Comparison of ENCODE assay signal across 8 cellular contexts in genomic region chr17:67374329-67375053, GRCh38. TPM values are rescaled to one million over a fixed set of nuclear protein-coding genes. Genes with fewer than 3 reads are reported as not detected.
A peak's percentile ranks its signal among the peaks of the same experiment; 100 is the strongest.
DNase-seq lines count a peak whose midpoint lies in the region; ATAC-seq, FAIRE-seq and TF ChIP-seq lines count a peak whose summit lies in the region.

No MANE protein-coding gene starts in this region.

- H3K4me3 ChIP-seq in astrocyte of the cerebellum (ENCODE audit: low read depth, low read length), result no peak overlapping the region
- no peak overlapping the region for H3K4me3 ChIP-seq in smooth muscle cell

- 25% methylated on average over 12 of the region's 12 CpGs for WGBS in smooth muscle cell (ENCODE audit: low lambda C conversion rate)

- H3K4me2 ChIP-seq in smooth muscle cell, result peak overlapping the region; percentile 69

- in situ Hi-C loops in astrocyte of the cerebellum (cut with HindIII; ENCODE audit: low sequenced_read_pairs), result no loop called here

- H3K4me3 Mint-ChIP-seq in HFFc6, result peak overlapping the region; percentile 44; the same call in 1 of the 2 replicates

- H3K27ac Mint-ChIP-seq in HFFc6, result peak overlapping the region; percentile 9; the same call in 1 of the 2 replicates

- no peaks in the 10 kb centered on the region for H3K36me3 Mint-ChIP-seq in HFFc6 (ENCODE audit: low read depth)

- H4K20me1 ChIP-seq in smooth muscle cell (ENCODE audit: low read depth), result no peaks in the 10 kb centered on the region

- no peak overlapping the region for H3K9ac ChIP-seq in smooth muscle cell (ENCODE audit: low read depth)

- DNase-seq in DMS 273 treated with DMSO at 0.1 percent for 48 hours (lab: John Stamatoyannopoulos, UW) (peak; percentile 72), HFFc6 (peak; percentile 78), NCI-H2171 (lab: John Stamatoyannopoulos, UW) (peak; percentile 54), astrocyte of the cerebellum (ENCODE audit: low read depth) (peak; percentile 73), hypothalamus (lab: John Stamatoyannopoulos, UW) (peak in 47 of 51 donors; percentile 10 to 90 (median 61)), smooth muscle cell (lab: John Stamatoyannopoulos, UW; ENCODE audit: unreplicated experiment) (peak; percentile 53)

- peak; percentile 62 for FAIRE-seq in TTC549 (lab: Jason Lieb, UNC)

- H3K27me3 Mint-ChIP-seq in HFFc6 (ENCODE audit: insufficient read depth), result no peaks in the 10 kb centered on the region; the same call in 1 of the 2 replicates

- H2AFZ ChIP-seq in smooth muscle cell (ENCODE audit: low read depth), result peak overlapping the region; percentile 73

- no peaks in the 10 kb centered on the region for H3K9me3 Mint-ChIP-seq in HFFc6

- no peaks in the 10 kb centered on the region for H3K79me2 ChIP-seq in smooth muscle cell (ENCODE audit: low read depth)

- H3K9me3 ChIP-seq in smooth muscle cell (replicated peaks; ENCODE audit: low read depth), result no peaks in the 10 kb centered on the region

- TF ChIP-seq CTCF in HFFc6 (IDR thresholded peaks at IDR 0.05), result peak; percentile 92
- TF ChIP-seq CTCF in astrocyte of the cerebellum (IDR thresholded peaks at IDR 0.05; ENCODE audit: low read depth, low read length, missing control alignments), result peak; percentile 87
- peak; percentile 72 for TF ChIP-seq CTCF in smooth muscle cell (IDR thresholded peaks at IDR 0.05; ENCODE audit: borderline replicate concordance, insufficient read depth, poor library complexity, severe bottlenecking)

- H3K27me3 ChIP-seq in smooth muscle cell (ENCODE audit: low read depth), result no peaks in the 10 kb centered on the region

- H3K4me1 Mint-ChIP-seq in HFFc6 (ENCODE audit: low read depth), result peaks cover 47% of the 10 kb centered on the region

- H3K4me1 ChIP-seq in smooth muscle cell (ENCODE audit: low read depth), result peaks cover 7% of the 10 kb centered on the region

- no peak for ATAC-seq in GM21528 (IDR thresholded peaks at IDR 0.05; ENCODE audit: low FRiP score, unreplicated experiment)

- peaks cover 7% of the 10 kb centered on the region for H3F3A ChIP-seq in smooth muscle cell (ENCODE audit: low read depth)

- no peak overlapping the region for H3K27ac ChIP-seq in smooth muscle cell (ENCODE audit: low read depth)

- no peaks in the 10 kb centered on the region for H3K36me3 ChIP-seq in smooth muscle cell (ENCODE audit: low read depth)

RNA-seq across cellular contexts. Expression of gene PITPNC1, which starts 2.6 kb away (rescaled TPM):
- 10 to 100 TPM in 1 of 6 experiments, 1 to 10 TPM in 5; 6.9 to 11.1 (median 7.7) TPM for total RNA-seq in HFFc6 (2021; fragmentation: NEBNext Ultra II Directional; extraction: Animal tissue kit (Norgen Biotek cat#: 25700))
- total RNA-seq in smooth muscle cell, result 5.8 and 9.6 TPM in 2 replicates
- 12.5 and 17.4 TPM in 2 replicates for polyA plus RNA-seq in smooth muscle cell

RNA-seq across cellular contexts. Expression of gene PSMD12, which starts 8.1 kb away (rescaled TPM):
- 10 to 100 TPM; 62.3 to 74.4 (median 73.2) TPM for total RNA-seq in HFFc6 (2021; fragmentation: NEBNext Ultra II Directional; extraction: Animal tissue kit (Norgen Biotek cat#: 25700))
- 34.7 and 48.4 TPM in 2 replicates for total RNA-seq in smooth muscle cell
- polyA plus RNA-seq in smooth muscle cell, result 51.7 and 65.9 TPM in 2 replicates
